In the genomic region with DNA sequence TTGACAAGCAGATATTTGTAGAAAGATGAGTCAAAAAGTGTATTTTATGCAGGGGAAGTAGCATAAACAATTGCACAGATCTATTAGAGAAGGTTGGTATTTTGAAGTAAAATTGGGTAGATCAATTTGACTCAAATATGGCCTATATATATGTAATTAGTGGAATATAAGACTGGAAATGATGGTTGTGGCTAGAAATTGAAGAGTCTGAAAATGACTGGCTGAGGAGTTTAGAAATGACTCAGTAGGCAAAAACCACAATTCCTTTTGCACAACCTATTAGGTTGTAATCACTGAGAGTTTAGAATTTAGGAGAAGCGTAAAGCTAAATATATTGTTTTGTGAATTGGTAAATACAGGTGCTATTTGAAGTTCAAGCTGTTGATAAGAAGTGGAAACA, we compare ENCODE assay signal across 1 cellular context.
TF ChIP-seq lines count a peak whose summit lies in the region.

No MANE protein-coding gene starts in this region.

TF ChIP-seq in GM12878, 131 proteins besides CTCF, POLR2A, EP300 and RAD21 (continued from another document):
- TF ChIP-seq IRF4 (IDR thresholded peaks at IDR 0.05; ENCODE audit: low read depth, low read length), result peak; percentile 66; the same call in 1 of the 2 replicates
- peak; percentile 75 for TF ChIP-seq ATF2 (IDR thresholded peaks at IDR 0.05; ENCODE audit: low read length)
- peak; percentile 77 for TF ChIP-seq CBFB (IDR thresholded peaks at IDR 0.05; ENCODE audit: low read depth)
- TF ChIP-seq RUNX3 (IDR thresholded peaks at IDR 0.05; ENCODE audit: low read length), result peak; percentile 96
- no peak for TF ChIP-seq STAT1 (conservative IDR thresholded peaks at IDR 0.05)
